ENCODE assay signal across 8 cellular contexts in genomic region chr12:12265035-12265434, GRCh38.
DNase-seq lines count a peak whose midpoint lies in the region; ATAC-seq lines count a peak whose summit lies in the region.

No MANE protein-coding gene starts in this region.

- H3K27ac Mint-ChIP-seq in stimulated activated naive CD8-positive, alpha-beta T cell treated with anti-CD3 and anti-CD28 coated beads, Interleukin-15, Interleukin-2, amounts not matched to agents 100 ng/mL and 50 ng/mL, for 24 hours = no peak overlapping the region

- H3K4me3 ChIP-seq in muscle layer of colon (ENCODE audit: low read depth in 1 of 2, low read length in 2 of 2) = peak overlapping the region; percentile 32 to 68

- H3K4me1 Mint-ChIP-seq in stimulated activated naive CD8-positive, alpha-beta T cell treated with anti-CD3 and anti-CD28 coated beads, Interleukin-15, Interleukin-2, amounts not matched to agents 100 ng/mL and 50 ng/mL, for 24 hours (ENCODE audit: low read depth) = peaks cover 20% of the 10 kb centered on the region

- DNase-seq in stimulated activated naive CD8-positive, alpha-beta T cell treated with anti-CD3 and anti-CD28 coated beads, Interleukin-15, Interleukin-2, amounts not matched to agents 100 U/mL and 50 U/mL, for 24 hours = no peak
- DNase-seq in caudate nucleus (lab: John Stamatoyannopoulos, UW) = no peak
- no peak for DNase-seq in NCI-H146 treated with DMSO at 0.1 percent for 48 hours (lab: John Stamatoyannopoulos, UW; ENCODE audit: unreplicated experiment)
- no peak for DNase-seq in germinal center (ENCODE audit: low spot score)
- no peak for DNase-seq in NCI-H748 (lab: John Stamatoyannopoulos, UW; ENCODE audit: unreplicated experiment)

- no peak for ATAC-seq in stimulated activated naive CD8-positive, alpha-beta T cell treated with anti-CD3 and anti-CD28 coated beads, Interleukin-15, Interleukin-2, amounts not matched to agents 100 U/mL and 50 U/mL, for 24 hours
- ATAC-seq in GM18517 (IDR thresholded peaks at IDR 0.05; ENCODE audit: unreplicated experiment) = no peak

- peak overlapping the region; percentile 82 for H3K4me3 Mint-ChIP-seq in stimulated activated naive CD8-positive, alpha-beta T cell treated with anti-CD3 and anti-CD28 coated beads, Interleukin-15, Interleukin-2, amounts not matched to agents 100 ng/mL and 50 ng/mL, for 24 hours

- no peaks in the 10 kb centered on the region for H3K9me3 ChIP-seq in muscle layer of colon (ENCODE audit: low read length)

- H3K27me3 Mint-ChIP-seq in stimulated activated naive CD8-positive, alpha-beta T cell treated with anti-CD3 and anti-CD28 coated beads, Interleukin-15, Interleukin-2, amounts not matched to agents 100 ng/mL and 50 ng/mL, for 24 hours = peaks cover 44% of the 10 kb centered on the region

- H3K9me3 Mint-ChIP-seq in stimulated activated naive CD8-positive, alpha-beta T cell treated with anti-CD3 and anti-CD28 coated beads, Interleukin-15, Interleukin-2, amounts not matched to agents 100 ng/mL and 50 ng/mL, for 24 hours = no peaks in the 10 kb centered on the region

- peak overlapping the region; percentile 62 for H3K9ac ChIP-seq in muscle layer of colon (ENCODE audit: low read length)

- H3K27ac ChIP-seq in caudate nucleus (ENCODE audit: low read depth, low read length) (peak overlapping the region; percentile 97), muscle layer of colon (ENCODE audit: low read depth, low read length) (peak overlapping the region; percentile 99)

- H3K36me3 ChIP-seq in muscle layer of colon (ENCODE audit: insufficient read depth, low read length) = no peaks in the 10 kb centered on the region

- H3K36me3 Mint-ChIP-seq in stimulated activated naive CD8-positive, alpha-beta T cell treated with anti-CD3 and anti-CD28 coated beads, Interleukin-15, Interleukin-2, amounts not matched to agents 100 ng/mL and 50 ng/mL, for 24 hours (ENCODE audit: low read depth) = no peaks in the 10 kb centered on the region

- H3K4me1 ChIP-seq in muscle layer of colon (ENCODE audit: insufficient read depth, low read length) = peaks cover 16% of the 10 kb centered on the region

- H3K27me3 ChIP-seq in muscle layer of colon (ENCODE audit: control insufficient read depth in 1 of 2, insufficient read depth in 2 of 2, low read length in 2 of 2) = no peaks in the 10 kb centered on the region
